ENCODE assay signal across 11 cellular contexts in genomic region chr10:514137-514671, GRCh38.
A peak's percentile ranks its signal among the peaks of the same experiment; 100 is the strongest.
DNase-seq lines count a peak whose midpoint lies in the region; ATAC-seq and TF ChIP-seq lines count a peak whose summit lies in the region.
"Had no signal": no experiment of that assay in that cellular context is flagged by ENCODE, and none has a peak within 500 bp of the region (broad histone marks: within the 10 kb centered on the region; RNA-seq: fewer than 3 reads in every experiment).

No MANE protein-coding gene starts in this region.

- no peaks in the 10 kb centered on the region for H3K9me3 ChIP-seq in esophagus muscularis mucosa

- POLR2A ChIA-PET in activated CD4-positive, alpha-beta T cell treated with anti-CD3 and anti-CD28 coated beads for 36 hours (lab: Charles Lee) = no interaction called here

- DNase-seq in G401 (ENCODE audit: low spot score) = peak; percentile 64
- peak; percentile 93 for DNase-seq in NCI-H2107 treated with DMSO at 0.1 percent for 48 hours (lab: John Stamatoyannopoulos, UW; ENCODE audit: unreplicated experiment)
- DNase-seq in esophagus muscularis mucosa (ENCODE audit: extremely low spot score) = no peak
- peak; percentile 73 for DNase-seq in posterior vena cava (ENCODE audit: low spot score)
- DNase-seq in lower leg skin (ENCODE audit: low spot score in 2 of 2) = no peak
- DNase-seq in SIG-M5 (lab: John Stamatoyannopoulos, UW) = no peak
- no peak for DNase-seq in activated CD4-positive, alpha-beta T cell treated with anti-CD3 and anti-CD28 coated beads for 36 hours
- no peak for DNase-seq in activated naive CD4-positive, alpha-beta T cell treated with anti-CD3 and anti-CD28 coated beads, Interleukin-2, amount 50 U/mL, for 72 hours (ENCODE audit: low spot score in 2 of 2)
- DNase-seq: activated T-cell treated with anti-CD3 and anti-CD28 coated beads for 4 hours had no signal

- no peaks in the 10 kb centered on the region for H3K27me3 Mint-ChIP-seq in activated CD4-positive, alpha-beta T cell treated with anti-CD3 and anti-CD28 coated beads for 36 hours

- peaks cover 35 to 92% (median 74%) of the 10 kb centered on the region in 4 donors for H3K4me1 ChIP-seq in esophagus muscularis mucosa

- intact Hi-C loops in esophagus muscularis mucosa (cut with DNase I) (loop anchor here (5.0 kb wide), 2 partner anchors 62 to 278 kb away; no protein-coding TSS in a partner anchor), posterior vena cava (cut with DNase I) (loop anchor here in 1 of 2 donors (5.0 to 10.0 kb wide), 2 partner anchors 173 to 271 kb away; partner anchors contain the start of gene DIP2C), lower leg skin (cut with DNase I; ENCODE audit: low total_unique reads) (no loop called here)
- intact Hi-C loops in activated CD4-positive, alpha-beta T cell treated with anti-CD3 and anti-CD28 coated beads for 36 hours (cut with DNase I, micrococcal nuclease) = loop anchor here in 1 of 2 experiments (5.0 kb wide), 1 partner anchor 268 kb away; no protein-coding TSS in a partner anchor

- no peak for ATAC-seq in activated CD4-positive, alpha-beta T cell treated with anti-CD3 and anti-CD28 coated beads for 36 hours
- ATAC-seq in activated naive CD4-positive, alpha-beta T cell treated with anti-CD3 and anti-CD28 coated beads, Interleukin-2, amount 50 U/mL, for 72 hours = no peak
- ATAC-seq: SK-N-SH treated with all-trans-retinoic acid at 6 μM for 48 hours had no signal

- peaks cover 13% of the 10 kb centered on the region for H3K4me1 Mint-ChIP-seq in activated CD4-positive, alpha-beta T cell treated with anti-CD3 and anti-CD28 coated beads for 36 hours

- H3K36me3 ChIP-seq in esophagus muscularis mucosa = no peaks in the 10 kb centered on the region

- H3K27ac Mint-ChIP-seq in activated CD4-positive, alpha-beta T cell treated with anti-CD3 and anti-CD28 coated beads for 36 hours = no peak overlapping the region
- H3K27ac Mint-ChIP-seq in activated naive CD4-positive, alpha-beta T cell treated with anti-CD3 and anti-CD28 coated beads, Interleukin-2, amount 50 U/mL, for 72 hours = no peak overlapping the region
- H3K27ac Mint-ChIP-seq: dendritic cell treated with granulocyte-macrophage colony-stimulating factor and Interleukin-4, amounts not matched to agents 40 ng/mL and 50 ng/mL, for 4 days had no signal

- H3K36me3 Mint-ChIP-seq in activated CD4-positive, alpha-beta T cell treated with anti-CD3 and anti-CD28 coated beads for 36 hours (ENCODE audit: low read depth) = no peaks in the 10 kb centered on the region
- H3K36me3 Mint-ChIP-seq in activated naive CD4-positive, alpha-beta T cell treated with anti-CD3 and anti-CD28 coated beads, Interleukin-2, amount 50 U/mL, for 72 hours = no peaks in the 10 kb centered on the region

- WGBS in esophagus muscularis mucosa = 61% methylated on average over 20 of the region's 22 CpGs
- 90 to 91% methylated on average over 22 of the region's 22 CpGs for WGBS in lower leg skin, 2 donors

- no peaks in the 10 kb centered on the region for H3K9me3 Mint-ChIP-seq in activated CD4-positive, alpha-beta T cell treated with anti-CD3 and anti-CD28 coated beads for 36 hours (ENCODE audit: low read depth)
- no peaks in the 10 kb centered on the region for H3K9me3 Mint-ChIP-seq in activated naive CD4-positive, alpha-beta T cell treated with anti-CD3 and anti-CD28 coated beads, Interleukin-2, amount 50 U/mL, for 72 hours
- H3K9me3 Mint-ChIP-seq: dendritic cell treated with granulocyte-macrophage colony-stimulating factor and Interleukin-4, amounts not matched to agents 40 ng/mL and 50 ng/mL, for 4 days had no signal

- in situ Hi-C loops in G401 (cut with HindIII; ENCODE audit: low sequenced_read_pairs) = no loop called here

- H3K4me3 Mint-ChIP-seq in activated CD4-positive, alpha-beta T cell treated with anti-CD3 and anti-CD28 coated beads for 36 hours = no peak overlapping the region
- H3K4me3 Mint-ChIP-seq: dendritic cell treated with granulocyte-macrophage colony-stimulating factor and Interleukin-4, amounts not matched to agents 40 ng/mL and 50 ng/mL, for 4 days had no signal

- TF ChIP-seq POLR2A in esophagus muscularis mucosa (IDR thresholded peaks at IDR 0.05; ENCODE audit: low read depth) = no peak
- no peak for TF ChIP-seq POLR2A in lower leg skin (IDR thresholded peaks at IDR 0.05)

- no peaks in the 10 kb centered on the region for H3K27me3 ChIP-seq in esophagus muscularis mucosa

- H3K27ac ChIP-seq in esophagus muscularis mucosa (replicated peaks in 1 of 4) = peak overlapping the region; percentile 24 to 85 (median 44)

- TF ChIP-seq EP300 in esophagus muscularis mucosa (IDR thresholded peaks at IDR 0.05) = no peak

- H3K4me3 ChIP-seq in esophagus muscularis mucosa (no peak overlapping the region), lower leg skin (ENCODE audit: low read depth, poor library complexity, severe bottlenecking) (no peak overlapping the region)

- TF ChIP-seq CTCF in esophagus muscularis mucosa (IDR thresholded peaks at IDR 0.05) = no peak
- TF ChIP-seq CTCF in lower leg skin (IDR thresholded peaks at IDR 0.05) = no peak

- CTCF ChIA-PET in activated CD4-positive, alpha-beta T cell treated with anti-CD3 and anti-CD28 coated beads for 36 hours (lab: Charles Lee) = interaction anchor here (1.3 kb wide), 1 partner anchor 274 kb away, joined by 3 read pairs; no protein-coding TSS in a partner anchor

Comparison
In these comparisons a context has a peak if more than half of its experiments do, and no peak if none do; other contexts are left out.
1. DNase-seq: peak in G401 (single experiment), NCI-H2107 treated with DMSO at 0.1 percent for 48 hours (single experiment) and posterior vena cava (single experiment); none in esophagus muscularis mucosa (single experiment), lower leg skin (0 of 2), SIG-M5 (single experiment), activated CD4-positive, alpha-beta T cell treated with anti-CD3 and anti-CD28 coated beads for 36 hours (single experiment) and activated naive CD4-positive, alpha-beta T cell treated with anti-CD3 and anti-CD28 coated beads, Interleukin-2, amount 50 U/mL, for 72 hours (0 of 2).